Comparison of ENCODE assay signal across 11 cellular contexts in the genomic region with DNA sequence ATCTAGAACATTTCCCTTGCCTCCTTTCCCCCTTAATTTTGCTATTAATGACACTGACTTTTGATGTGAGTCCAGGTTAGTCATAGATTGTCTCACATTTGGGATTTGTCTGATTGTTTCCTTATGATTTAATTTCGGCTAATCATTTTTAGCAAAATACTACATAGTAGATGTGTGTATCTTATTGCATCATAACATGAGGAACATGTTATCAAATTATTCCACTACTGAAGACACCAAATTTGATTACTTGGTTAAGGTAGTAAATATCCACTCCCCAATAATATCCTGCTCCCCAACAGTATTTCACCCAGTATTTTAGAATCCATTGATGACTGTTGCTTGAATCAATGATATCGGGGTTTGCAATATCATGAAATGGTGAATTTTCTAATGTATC. TPM values are rescaled to one million over a fixed set of nuclear protein-coding genes. Genes with fewer than 3 reads are reported as not detected.
A peak's percentile ranks its signal among the peaks of the same experiment; 100 is the strongest.
DNase-seq lines count a peak whose midpoint lies in the region; ATAC-seq and TF ChIP-seq lines count a peak whose summit lies in the region.
"Had no signal": no experiment of that assay in that cellular context is flagged by ENCODE, and none has a peak within 500 bp of the region (broad histone marks: within the 10 kb centered on the region; RNA-seq: fewer than 3 reads in every experiment).

No MANE protein-coding gene starts in this region.

- no peaks in the 10 kb centered on the region for H3K9me3 Mint-ChIP-seq in T-helper 1 cell treated with Interleukin-12 subunit alpha and Interleukin-12 subunit beta and Interleukin-4 antibody, amounts not matched to agents 30 μg/mL and 1 μg/mL, for 36 hours
- H3K9me3 Mint-ChIP-seq in naive B cell: peaks cover 0 to 2% (median 0%) of the 10 kb centered on the region in 7 donors

- peaks cover 35% of the 10 kb centered on the region for H3K4me1 ChIP-seq in OCI-LY3 (ENCODE audit: low read length)

- H3K36me3 Mint-ChIP-seq in T-helper 1 cell treated with Interleukin-12 subunit alpha and Interleukin-12 subunit beta and Interleukin-4 antibody, amounts not matched to agents 30 μg/mL and 1 μg/mL, for 36 hours (ENCODE audit: low read depth): peaks cover 45% of the 10 kb centered on the region
- peaks cover 7 to 20% of the 10 kb centered on the region in 2 donors for H3K36me3 Mint-ChIP-seq in naive B cell

- H3K79me2 ChIP-seq in OCI-LY3 (ENCODE audit: low read length): peaks cover 47% of the 10 kb centered on the region

- H3K27ac Mint-ChIP-seq in T-helper 1 cell treated with Interleukin-12 subunit alpha and Interleukin-12 subunit beta and Interleukin-4 antibody, amounts not matched to agents 30 μg/mL and 1 μg/mL, for 36 hours: no peak overlapping the region
- peak overlapping the region in 1 of 6 donors; percentile 21 for H3K27ac Mint-ChIP-seq in naive B cell

- H3K9me3 ChIP-seq in OCI-LY3 (ENCODE audit: insufficient read depth, low read length): no peaks in the 10 kb centered on the region
- H3K9me3 ChIP-seq: uterus had no signal

- H3K4me2 ChIP-seq in OCI-LY3 (ENCODE audit: low read length): peak overlapping the region; percentile 88

- no peak overlapping the region for H2AFZ ChIP-seq in OCI-LY3 (ENCODE audit: low read depth, low read length)

- ATAC-seq in naive B cell (ENCODE audit: low read depth in 2 of 2): no peak
- no peak for ATAC-seq in Right ventricle myocardium inferior
- no peak for ATAC-seq in HG03439 (IDR thresholded peaks at IDR 0.05; ENCODE audit: unreplicated experiment)

- H3K27me3 Mint-ChIP-seq in T-helper 1 cell treated with Interleukin-12 subunit alpha and Interleukin-12 subunit beta and Interleukin-4 antibody, amounts not matched to agents 30 μg/mL and 1 μg/mL, for 36 hours (ENCODE audit: low read depth): no peaks in the 10 kb centered on the region
- no peaks in the 10 kb centered on the region for H3K27me3 Mint-ChIP-seq in naive B cell

- H3K4me1 Mint-ChIP-seq in T-helper 1 cell treated with Interleukin-12 subunit alpha and Interleukin-12 subunit beta and Interleukin-4 antibody, amounts not matched to agents 30 μg/mL and 1 μg/mL, for 36 hours (ENCODE audit: low read depth): peaks cover 50% of the 10 kb centered on the region
- H3K4me1 Mint-ChIP-seq in naive B cell: peaks cover 24 to 56% (median 46%) of the 10 kb centered on the region in 3 donors

- no peaks in the 10 kb centered on the region for H3K27me3 ChIP-seq in OCI-LY3 (ENCODE audit: low read depth, low read length)
- H3K27me3 ChIP-seq: uterus had no signal

- H3K9ac ChIP-seq in OCI-LY3 (ENCODE audit: low read length): no peak overlapping the region

- intact Hi-C loops in Right ventricle myocardium inferior (cut with DNase I): loop anchor here (5.0 kb wide), 1 partner anchor 72 kb away; no protein-coding TSS in a partner anchor

- H3K4me3 Mint-ChIP-seq in T-helper 1 cell treated with Interleukin-12 subunit alpha and Interleukin-12 subunit beta and Interleukin-4 antibody, amounts not matched to agents 30 μg/mL and 1 μg/mL, for 36 hours: peak overlapping the region; percentile 64
- H3K4me3 Mint-ChIP-seq in naive B cell: peak overlapping the region in 5 of 8 donors; percentile 10 to 99 (median 81)

- H3K4me3 ChIP-seq in OCI-LY3 (ENCODE audit: low read length): peak overlapping the region; percentile 23; the same call in 1 of the 2 replicates
- H3K4me3 ChIP-seq: smooth muscle cell, uterus had no signal

- TF ChIP-seq CTCF in OCI-LY3 (IDR thresholded peaks at IDR 0.05; ENCODE audit: low read depth, low read length): no peak

- H4K20me1 ChIP-seq in OCI-LY3 (ENCODE audit: insufficient read depth, low read length): no peaks in the 10 kb centered on the region

- DNase-seq in T-helper 1 cell: no peak
- DNase-seq in naive B cell: no peak
- no peak for DNase-seq in Right ventricle myocardium inferior (ENCODE audit: missing footprints)
- DNase-seq: 8988T; NCI-H1436; NK-92 treated with Interleukin-12 subunit alpha and Interleukin-12 subunit beta, amount 100 ng/mL, for 24 hours; uterus had no signal

- no peak overlapping the region for H3K27ac ChIP-seq in OCI-LY3 (ENCODE audit: low read length)
- H3K27ac ChIP-seq: uterus had no signal

- H3K36me3 ChIP-seq in OCI-LY3 (replicated peaks; ENCODE audit: low read depth, low read length): peaks cover 50% of the 10 kb centered on the region
- H3K36me3 ChIP-seq: uterus had no signal

RNA-seq across cellular contexts. Expression of gene POLG2, which starts 2.7 kb away (rescaled TPM):
- polyA plus RNA-seq in naive B cell (ENCODE audit: low read depth in 6 of 6): 10 to 100 TPM in 3 of 6 donors, 1 to 10 TPM in 3; 8.5 to 14.1 (median 9.9) TPM
- total RNA-seq in Right ventricle myocardium inferior: 8.2 TPM

RNA-seq across cellular contexts. Expression of gene DDX5, which starts 12.0 kb away (rescaled TPM):
- polyA plus RNA-seq in naive B cell (ENCODE audit: low read depth in 6 of 6): 1,000 to 10,000 TPM; 1,301 to 1,824 (median 1,519) TPM
- 321 TPM for total RNA-seq in Right ventricle myocardium inferior

RNA-seq across cellular contexts. Expression of gene CEP95, which starts 12.7 kb away (rescaled TPM):
- 10 to 100 TPM; 11.8 to 21.2 (median 14.7) TPM for polyA plus RNA-seq in naive B cell (ENCODE audit: low read depth in 6 of 6)
- total RNA-seq in Right ventricle myocardium inferior: 14.7 TPM

RNA-seq across cellular contexts. Expression of gene MILR1, which starts 45.2 kb away (rescaled TPM):
- 10 to 100 TPM in 3 of 6 donors, 1 to 10 TPM in 3; 5.7 to 52.7 (median 15.9) TPM for polyA plus RNA-seq in naive B cell (ENCODE audit: low read depth in 6 of 6)
- 3.8 TPM for total RNA-seq in Right ventricle myocardium inferior
- total RNA-seq: smooth muscle cell had no signal
- polyA plus RNA-seq: smooth muscle cell had no signal
